In the genomic region with DNA sequence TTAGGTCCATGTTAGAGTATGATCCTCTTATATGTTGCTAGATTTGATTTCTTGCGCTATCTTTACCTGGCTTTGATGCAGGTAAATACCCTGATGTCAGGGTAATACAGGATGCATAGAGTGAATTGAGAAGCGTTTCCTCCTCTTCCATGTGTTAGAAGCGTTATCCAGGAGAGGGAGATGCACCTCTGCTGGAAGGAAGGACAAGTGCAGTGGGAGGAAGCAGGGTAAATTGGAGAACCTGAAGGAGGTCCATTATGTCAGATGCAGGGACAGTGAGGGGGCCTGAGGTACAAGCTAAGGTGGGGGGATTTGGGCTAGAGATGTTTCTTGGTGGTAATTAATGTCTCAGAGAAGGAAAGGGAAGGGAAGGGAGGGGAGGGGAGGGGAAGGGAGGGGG, we compare ENCODE assay signal across 19 cellular contexts.
"Had no signal": no experiment of that assay in that cellular context is flagged by ENCODE, and none has a peak within 500 bp of the region (broad histone marks: within the 10 kb centered on the region; RNA-seq: fewer than 3 reads in every experiment).

No MANE protein-coding gene starts in this region.

- H3K27ac ChIP-seq: epithelial cell of prostate, esophagus muscularis mucosa, gastrocnemius medialis, parathyroid adenoma, prostate gland, testis, tibial nerve, upper lobe of right lung, vagina had no signal

- H3K27me3 ChIP-seq: esophagus muscularis mucosa, gastrocnemius medialis, testis, tibial nerve, upper lobe of right lung, vagina had no signal

- H3K9ac ChIP-seq: parathyroid adenoma had no signal

- H3K36me3 ChIP-seq: prostate gland had no signal

- H3K79me2 ChIP-seq: parathyroid adenoma had no signal

- DNase-seq: effector memory CD4-positive, alpha-beta T cell; gastrocnemius medialis; glutamatergic neuron; kidney glomerular epithelial cell; mammary epithelial cell; stimulated activated CD4-positive, alpha-beta T cell treated with anti-CD3 and anti-CD28 coated beads, Interleukin-2, amount 100 ng/mL, for 24 hours; stimulated activated CD4-positive, alpha-beta T cell treated with anti-CD3 and anti-CD28 coated beads, Interleukin-4, amount 100 ng/mL, for 4 hours; stimulated activated naive B cell treated with anti-CD40 and anti-IgM and Interleukin-4, amounts not matched to agents 10 μg/mL and 1 μg/mL and 100 μg/mL, for 72 hours; stimulated activated naive CD8-positive, alpha-beta T cell treated with anti-CD3 and anti-CD28 coated beads, Interleukin-15, amount 100 ng/mL, for 72 hours; testis; upper lobe of right lung had no signal

- FAIRE-seq: islet of Langerhans had no signal

- H3K4me1 ChIP-seq: gastrocnemius medialis, parathyroid adenoma, prostate gland, testis, tibial nerve, upper lobe of right lung, vagina had no signal

- H2AFZ ChIP-seq: parathyroid adenoma had no signal

- H3K4me3 ChIP-seq: esophagus muscularis mucosa, gastrocnemius medialis, prostate gland, testis, tibial nerve, upper lobe of right lung, vagina had no signal

- H3K4me3 Mint-ChIP-seq: natural killer cell treated with Interleukin-12 subunit alpha and Interleukin-12 subunit beta and Interleukin-15 and Interleukin-18, amount 100 ng/mL, for 72 hours; stimulated activated naive B cell treated with anti-CD40 and anti-IgM and Interleukin-4, amounts not matched to agents 10 μg/mL and 1 μg/mL and 100 μg/mL, for 72 hours; stimulated activated naive CD8-positive, alpha-beta T cell treated with anti-CD3 and anti-CD28 coated beads, Interleukin-15, amount 100 ng/mL, for 72 hours had no signal

- H3K9me3 ChIP-seq: esophagus muscularis mucosa, gastrocnemius medialis, prostate gland, testis, tibial nerve, upper lobe of right lung, vagina had no signal

- H3K9me3 Mint-ChIP-seq: natural killer cell treated with Interleukin-12 subunit alpha and Interleukin-12 subunit beta and Interleukin-15 and Interleukin-18, amount 100 ng/mL, for 72 hours; stimulated activated naive B cell treated with anti-CD40 and anti-IgM and Interleukin-4, amounts not matched to agents 10 μg/mL and 1 μg/mL and 100 μg/mL, for 72 hours; stimulated activated naive CD8-positive, alpha-beta T cell treated with anti-CD3 and anti-CD28 coated beads, Interleukin-15, amount 100 ng/mL, for 72 hours had no signal

- H3K27me3 Mint-ChIP-seq: natural killer cell treated with Interleukin-12 subunit alpha and Interleukin-12 subunit beta and Interleukin-15 and Interleukin-18, amount 100 ng/mL, for 72 hours; stimulated activated naive B cell treated with anti-CD40 and anti-IgM and Interleukin-4, amounts not matched to agents 10 μg/mL and 1 μg/mL and 100 μg/mL, for 72 hours; stimulated activated naive CD8-positive, alpha-beta T cell treated with anti-CD3 and anti-CD28 coated beads, Interleukin-15, amount 100 ng/mL, for 72 hours had no signal

- H3K27ac Mint-ChIP-seq: natural killer cell treated with Interleukin-12 subunit alpha and Interleukin-12 subunit beta and Interleukin-15 and Interleukin-18, amount 100 ng/mL, for 72 hours; stimulated activated naive B cell treated with anti-CD40 and anti-IgM and Interleukin-4, amounts not matched to agents 10 μg/mL and 1 μg/mL and 100 μg/mL, for 72 hours had no signal
